Comparison of ENCODE assay signal across 26 cellular contexts in the genomic region with DNA sequence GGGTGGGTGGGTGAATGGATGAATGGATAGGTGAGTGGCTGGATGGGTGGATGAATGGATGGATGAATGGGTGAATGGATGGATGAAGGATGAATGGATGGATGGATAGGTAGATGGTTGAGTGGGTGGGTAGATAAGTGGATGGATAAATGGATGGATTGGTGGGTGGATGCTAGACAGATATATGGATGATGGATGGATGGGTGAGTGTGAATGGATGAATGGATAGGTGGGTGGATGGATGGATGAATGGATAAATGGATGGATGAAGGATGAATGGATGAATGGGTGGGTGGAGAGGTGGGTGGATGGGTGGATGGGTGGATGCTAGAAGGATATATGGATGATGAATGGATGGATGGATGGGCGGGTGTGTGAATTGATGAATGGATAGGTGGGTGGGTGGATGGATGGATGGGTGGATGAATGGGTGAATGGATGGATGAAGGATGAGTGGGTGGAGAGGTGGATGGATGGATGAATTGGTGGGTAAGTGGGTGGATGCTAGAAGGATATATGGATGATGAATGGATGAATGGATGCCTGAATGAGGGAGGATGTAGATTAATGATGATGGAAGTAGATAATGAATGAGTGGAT. TPM values are rescaled to one million over a fixed set of nuclear protein-coding genes. Genes with fewer than 3 reads are reported as not detected.
"Had no signal": no experiment of that assay in that cellular context is flagged by ENCODE, and none has a peak within 500 bp of the region (broad histone marks: within the 10 kb centered on the region; RNA-seq: fewer than 3 reads in every experiment).

No MANE protein-coding gene starts in this region.

- H3K27ac ChIP-seq: SK-N-MC, VCaP had no signal

- H3K4me3 ChIP-seq: SK-N-MC had no signal

- H3K4me3 Mint-ChIP-seq: activated CD4-positive, alpha-beta T cell treated with anti-CD3 and anti-CD28 coated beads, Interleukin-2, amount 10 ng/mL, durations not matched to agents 24 days and 14 days; activated CD8-positive, alpha-beta memory T cell treated with anti-CD3 and anti-CD28 coated beads, Interleukin-2, amount 10 ng/mL, durations not matched to agents 7 days and 5 days; activated naive CD8-positive, alpha-beta T cell; activated T-cell treated with anti-CD3 and anti-CD28 coated beads, Interleukin-2, amount 50 U/mL, for 24 hours; activated T-helper 1 cell treated with anti-CD3 and anti-CD28 coated beads, Interleukin-12 subunit alpha, Interleukin-12 subunit beta, Interleukin-2, Interleukin-4 antibody, amounts not matched to agents 30 ng/mL and 10 ng/mL and 1 ng/mL, durations not matched to agents 14 hours and 24 hours and 36 hours; T-cell had no signal

- DNase-seq: activated CD4-positive, alpha-beta T cell treated with anti-CD3 and anti-CD28 coated beads, Interleukin-2, amount 10 ng/mL, durations not matched to agents 24 days and 14 days; activated CD4-positive, alpha-beta T cell treated with anti-CD3 and anti-CD28 coated beads, Interleukin-2, amount 50 U/mL, for 48 hours; activated effector memory CD4-positive, alpha-beta T cell treated with Interleukin-2 at 50 U/mL for 16 hours; activated naive CD4-positive, alpha-beta T cell treated with Interleukin-2 at 50 U/mL for 16 hours; amygdala; cerebellar nuclear complex; KG1; NCI-H1048; NCI-H1930; NCI-H2107; NCI-H345; NCI-H510A; NCI-H526 treated with DMSO at 0.1 percent for 48 hours; NCI-H82; T-helper 2 cell had no signal

- H3K27ac Mint-ChIP-seq: activated CD4-positive, alpha-beta T cell treated with anti-CD3 and anti-CD28 coated beads, Interleukin-2, amount 10 ng/mL, durations not matched to agents 24 days and 14 days; activated CD8-positive, alpha-beta memory T cell treated with anti-CD3 and anti-CD28 coated beads, Interleukin-2, amount 10 ng/mL, durations not matched to agents 7 days and 5 days; activated naive CD8-positive, alpha-beta T cell; activated T-cell treated with anti-CD3 and anti-CD28 coated beads, Interleukin-2, amount 50 U/mL, for 24 hours; activated T-helper 1 cell treated with anti-CD3 and anti-CD28 coated beads, Interleukin-12 subunit alpha, Interleukin-12 subunit beta, Interleukin-2, Interleukin-4 antibody, amounts not matched to agents 30 ng/mL and 10 ng/mL and 1 ng/mL, durations not matched to agents 14 hours and 24 hours and 36 hours; T-cell had no signal

- ATAC-seq: activated CD8-positive, alpha-beta memory T cell treated with anti-CD3 and anti-CD28 coated beads, Interleukin-2, amount 10 ng/mL, durations not matched to agents 7 days and 5 days; Right ventricle myocardium inferior; T-cell had no signal

- H3K36me3 Mint-ChIP-seq: activated CD8-positive, alpha-beta memory T cell treated with anti-CD3 and anti-CD28 coated beads, Interleukin-2, amount 10 ng/mL, durations not matched to agents 7 days and 5 days; activated naive CD8-positive, alpha-beta T cell; T-cell had no signal

- H3K4me1 Mint-ChIP-seq: activated CD4-positive, alpha-beta T cell treated with anti-CD3 and anti-CD28 coated beads, Interleukin-2, amount 10 ng/mL, durations not matched to agents 24 days and 14 days; activated CD8-positive, alpha-beta memory T cell treated with anti-CD3 and anti-CD28 coated beads, Interleukin-2, amount 10 ng/mL, durations not matched to agents 7 days and 5 days; T-cell had no signal

- H3K9me3 Mint-ChIP-seq: activated T-cell treated with anti-CD3 and anti-CD28 coated beads, Interleukin-2, amount 50 U/mL, for 24 hours; activated T-helper 1 cell treated with anti-CD3 and anti-CD28 coated beads, Interleukin-12 subunit alpha, Interleukin-12 subunit beta, Interleukin-2, Interleukin-4 antibody, amounts not matched to agents 30 ng/mL and 10 ng/mL and 1 ng/mL, durations not matched to agents 14 hours and 24 hours and 36 hours had no signal

RNA-seq across cellular contexts. Expression of a gene that starts 20.4 kb away (rescaled TPM):
- total RNA-seq: activated CD4-positive, alpha-beta T cell treated with anti-CD3 and anti-CD28 coated beads, Interleukin-2, amount 10 ng/mL, durations not matched to agents 24 days and 14 days; activated CD8-positive, alpha-beta memory T cell treated with anti-CD3 and anti-CD28 coated beads, Interleukin-2, amount 10 ng/mL, durations not matched to agents 7 days and 5 days; activated T-helper 1 cell treated with anti-CD3 and anti-CD28 coated beads, Interleukin-12 subunit alpha, Interleukin-12 subunit beta, Interleukin-2, Interleukin-4 antibody, amounts not matched to agents 30 ng/mL and 10 ng/mL and 1 ng/mL, durations not matched to agents 14 hours and 24 hours and 36 hours; LHCN-M2; M059J; OCI-LY7 had no signal
